Comparison of ENCODE assay signal across 8 cellular contexts in genomic region chr4:80173387-80173786, GRCh38.
DNase-seq lines count a peak whose midpoint lies in the region; ATAC-seq, FAIRE-seq and TF ChIP-seq lines count a peak whose summit lies in the region.

No MANE protein-coding gene starts in this region.

- peak overlapping the region; percentile 87 for H3K27ac Mint-ChIP-seq in stimulated activated effector memory CD8-positive, alpha-beta T cell treated with anti-CD3 and anti-CD28 coated beads, Interleukin-12 subunit alpha, Interleukin-12 subunit beta, amount 100 ng/mL, for 72 hours

- TF ChIP-seq POLR2A in H54 (IDR thresholded peaks at IDR 0.05; ENCODE audit: low read depth, low read length), result no peak

- H3K4me1 Mint-ChIP-seq in stimulated activated effector memory CD8-positive, alpha-beta T cell treated with anti-CD3 and anti-CD28 coated beads, Interleukin-12 subunit alpha, Interleukin-12 subunit beta, amount 100 ng/mL, for 72 hours, result peaks cover 49% of the 10 kb centered on the region

- peak overlapping the region; percentile 51 for H3K4me3 Mint-ChIP-seq in stimulated activated effector memory CD8-positive, alpha-beta T cell treated with anti-CD3 and anti-CD28 coated beads, Interleukin-12 subunit alpha, Interleukin-12 subunit beta, amount 100 ng/mL, for 72 hours

- no peaks in the 10 kb centered on the region for H3K36me3 Mint-ChIP-seq in stimulated activated effector memory CD8-positive, alpha-beta T cell treated with anti-CD3 and anti-CD28 coated beads, Interleukin-12 subunit alpha, Interleukin-12 subunit beta, amount 100 ng/mL, for 72 hours

- DNase-seq in H54 (ENCODE audit: insufficient read length, low spot score) (peak; percentile 15), NCI-H226 (peak; percentile 65), astrocyte of the hippocampus (ENCODE audit: low read depth, low spot score) (peak; percentile 75), NCI-H1417 treated with DMSO at 0.1 percent for 48 hours (lab: John Stamatoyannopoulos, UW) (no peak), COLO829 (ENCODE audit: low spot score) (no peak), nucleus accumbens (lab: John Stamatoyannopoulos, UW) (no peak)
- DNase-seq in stimulated activated effector memory CD8-positive, alpha-beta T cell treated with anti-CD3 and anti-CD28 coated beads, Interleukin-12 subunit alpha, Interleukin-12 subunit beta, amount 100 ng/mL, for 72 hours (ENCODE audit: low spot score in 2 of 2), result peak in 1 of 2 donors; percentile 69

- H3K9me3 Mint-ChIP-seq in stimulated activated effector memory CD8-positive, alpha-beta T cell treated with anti-CD3 and anti-CD28 coated beads, Interleukin-12 subunit alpha, Interleukin-12 subunit beta, amount 100 ng/mL, for 72 hours, result no peaks in the 10 kb centered on the region

- ATAC-seq in GM18498 (IDR thresholded peaks at IDR 0.05; ENCODE audit: unreplicated experiment), result peak; percentile 92
- peak; percentile 97 for ATAC-seq in stimulated activated effector memory CD8-positive, alpha-beta T cell treated with anti-CD3 and anti-CD28 coated beads, Interleukin-12 subunit alpha, Interleukin-12 subunit beta, amount 100 ng/mL, for 72 hours

- peak; percentile 77 for FAIRE-seq in H54 (lab: Jason Lieb, UNC)

Comparison
In these comparisons a context has a peak if more than half of its experiments do, and no peak if none do; other contexts are left out.
1. DNase-seq: peak in H54 (single experiment), NCI-H226 (single experiment) and astrocyte of the hippocampus (single experiment); none in NCI-H1417 treated with DMSO at 0.1 percent for 48 hours (single experiment), COLO829 (single experiment) and nucleus accumbens (0 of 56).